ENCODE assay signal across 8 cellular contexts in the genomic region with DNA sequence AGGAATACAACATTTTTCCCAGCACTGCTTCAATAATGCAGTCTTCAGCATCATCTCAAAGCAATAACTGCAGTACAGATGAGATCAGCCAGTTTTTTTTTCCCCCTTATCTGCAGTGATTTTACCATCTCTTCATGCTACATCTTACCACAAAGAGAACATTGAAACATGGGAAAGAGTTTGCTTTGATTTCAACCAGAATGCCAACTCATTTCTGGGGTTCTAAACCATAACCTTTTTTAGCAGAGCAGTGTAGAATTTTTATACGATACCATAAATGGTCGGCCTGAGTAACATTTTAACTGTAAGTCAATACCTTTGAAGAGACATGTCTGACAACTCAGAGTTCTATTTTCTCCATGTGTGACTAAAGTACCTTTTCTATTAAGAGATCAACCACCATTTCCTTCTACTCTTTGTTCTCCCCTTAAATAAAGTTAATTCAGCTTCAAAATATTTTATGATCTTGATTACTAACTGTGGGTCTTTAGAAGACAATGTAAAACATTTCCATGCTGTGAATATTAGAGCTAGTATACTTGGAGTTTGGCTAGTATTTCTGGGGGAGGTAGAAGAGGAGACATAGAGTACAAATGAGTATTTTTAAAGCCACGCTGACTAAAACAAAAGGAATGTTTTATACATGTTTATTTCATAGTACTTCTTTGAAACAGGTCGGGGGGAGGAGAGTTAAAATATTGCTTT.
DNase-seq lines count a peak whose midpoint lies in the region; ATAC-seq and TF ChIP-seq lines count a peak whose summit lies in the region.

No MANE protein-coding gene starts in this region.

- no peak for DNase-seq in activated CD4-positive, alpha-beta T cell treated with anti-CD3 and anti-CD28 coated beads for 36 hours
- no peak for DNase-seq in activated CD4-positive, alpha-beta T cell treated with anti-CD3 and anti-CD28 coated beads for 1 hour
- DNase-seq in smooth muscle cell (lab: John Stamatoyannopoulos, UW; ENCODE audit: unreplicated experiment): no peak
- DNase-seq in NK-92 treated with Interleukin-12 subunit alpha and Interleukin-12 subunit beta, amount 100 ng/mL, for 24 hours (lab: John Stamatoyannopoulos, UW): no peak
- no peak for DNase-seq in stimulated activated CD4-positive, alpha-beta T cell treated with anti-CD3 and anti-CD28 coated beads, Interleukin-2, amount 100 ng/mL, for 48 hours
- DNase-seq in KG1 (lab: John Stamatoyannopoulos, UW): no peak

- ATAC-seq in activated CD4-positive, alpha-beta T cell treated with anti-CD3 and anti-CD28 coated beads for 36 hours: peak; percentile 95
- ATAC-seq in HG02852 (IDR thresholded peaks at IDR 0.05; ENCODE audit: unreplicated experiment): peak; percentile 69
- ATAC-seq in activated T-helper 17 cell treated with anti-CD3 and anti-CD28 coated beads, Interleukin-2, amount 50 U/mL, for 72 hours (replicated peaks): peak; percentile 94

- intact Hi-C loops in activated CD4-positive, alpha-beta T cell treated with anti-CD3 and anti-CD28 coated beads for 36 hours (cut with DNase I, micrococcal nuclease): loop anchor here (1.0 to 5.0 kb wide), 5 partner anchors 24 to 158 kb away; a partner anchor contains a TSS

- CTCF ChIA-PET in activated CD4-positive, alpha-beta T cell treated with anti-CD3 and anti-CD28 coated beads for 36 hours (lab: Charles Lee): interaction anchor here (1.1 to 1.6 kb wide), 4 partner anchors 10 to 29 kb away, joined by 3 to 5 read pairs (median 3); no protein-coding TSS in a partner anchor

- no peaks in the 10 kb centered on the region for H3F3A ChIP-seq in smooth muscle cell (ENCODE audit: low read depth)

- no peak for TF ChIP-seq CTCF in smooth muscle cell (IDR thresholded peaks at IDR 0.05; ENCODE audit: borderline replicate concordance, insufficient read depth, poor library complexity, severe bottlenecking)

- H3K36me3 Mint-ChIP-seq in activated CD4-positive, alpha-beta T cell treated with anti-CD3 and anti-CD28 coated beads for 36 hours (ENCODE audit: low read depth): peaks cover 38% of the 10 kb centered on the region
- H3K36me3 Mint-ChIP-seq in activated T-helper 17 cell treated with anti-CD3 and anti-CD28 coated beads, Interleukin-2, amount 50 U/mL, for 72 hours (ENCODE audit: low read depth): peaks cover 83% of the 10 kb centered on the region

- 80% methylated on average over 4 of the region's 4 CpGs for WGBS in smooth muscle cell (ENCODE audit: low lambda C conversion rate)

- no peaks in the 10 kb centered on the region for H3K9me3 ChIP-seq in smooth muscle cell (replicated peaks; ENCODE audit: low read depth)

- peaks cover 49% of the 10 kb centered on the region for H3K4me1 Mint-ChIP-seq in activated CD4-positive, alpha-beta T cell treated with anti-CD3 and anti-CD28 coated beads for 36 hours
- peaks cover 34% of the 10 kb centered on the region for H3K4me1 Mint-ChIP-seq in activated T-helper 17 cell treated with anti-CD3 and anti-CD28 coated beads, Interleukin-2, amount 50 U/mL, for 72 hours

- H3K9me3 Mint-ChIP-seq in activated CD4-positive, alpha-beta T cell treated with anti-CD3 and anti-CD28 coated beads for 36 hours (ENCODE audit: low read depth): no peaks in the 10 kb centered on the region
- no peaks in the 10 kb centered on the region for H3K9me3 Mint-ChIP-seq in activated T-helper 17 cell treated with anti-CD3 and anti-CD28 coated beads, Interleukin-2, amount 50 U/mL, for 72 hours

- no peak overlapping the region for H3K9ac ChIP-seq in smooth muscle cell (ENCODE audit: low read depth)

- no peaks in the 10 kb centered on the region for H3K4me1 ChIP-seq in smooth muscle cell (ENCODE audit: low read depth)

- H4K20me1 ChIP-seq in smooth muscle cell (ENCODE audit: low read depth): peaks cover 65% of the 10 kb centered on the region

- no peak overlapping the region for H3K27ac ChIP-seq in smooth muscle cell (ENCODE audit: low read depth)

- H3K27me3 Mint-ChIP-seq in activated CD4-positive, alpha-beta T cell treated with anti-CD3 and anti-CD28 coated beads for 36 hours: no peaks in the 10 kb centered on the region
- no peaks in the 10 kb centered on the region for H3K27me3 Mint-ChIP-seq in activated T-helper 17 cell treated with anti-CD3 and anti-CD28 coated beads, Interleukin-2, amount 50 U/mL, for 72 hours

- no peak overlapping the region for H2AFZ ChIP-seq in smooth muscle cell (ENCODE audit: low read depth)

- H3K4me3 ChIP-seq in smooth muscle cell: no peak overlapping the region

- POLR2A ChIA-PET in activated CD4-positive, alpha-beta T cell treated with anti-CD3 and anti-CD28 coated beads for 36 hours (lab: Charles Lee): interaction anchor here (1.3 kb wide), 1 partner anchor 78 kb away, joined by 3 read pairs; no protein-coding TSS in a partner anchor

- H3K4me3 Mint-ChIP-seq in activated CD4-positive, alpha-beta T cell treated with anti-CD3 and anti-CD28 coated beads for 36 hours: peak overlapping the region; percentile 20
- H3K4me3 Mint-ChIP-seq in activated T-helper 17 cell treated with anti-CD3 and anti-CD28 coated beads, Interleukin-2, amount 50 U/mL, for 72 hours: peak overlapping the region; percentile 79

- no peaks in the 10 kb centered on the region for H3K27me3 ChIP-seq in smooth muscle cell (ENCODE audit: low read depth)

- no peaks in the 10 kb centered on the region for H3K36me3 ChIP-seq in smooth muscle cell (ENCODE audit: low read depth)

- H3K27ac Mint-ChIP-seq in activated CD4-positive, alpha-beta T cell treated with anti-CD3 and anti-CD28 coated beads for 36 hours: peak overlapping the region; percentile 78
- H3K27ac Mint-ChIP-seq in activated T-helper 17 cell treated with anti-CD3 and anti-CD28 coated beads, Interleukin-2, amount 50 U/mL, for 72 hours: peak overlapping the region; percentile 92

- H3K79me2 ChIP-seq in smooth muscle cell (ENCODE audit: low read depth): peaks cover 12% of the 10 kb centered on the region

- peak overlapping the region; percentile 8 for H3K4me2 ChIP-seq in smooth muscle cell
